ENCODE assay signal across 29 cellular contexts in the genomic region with DNA sequence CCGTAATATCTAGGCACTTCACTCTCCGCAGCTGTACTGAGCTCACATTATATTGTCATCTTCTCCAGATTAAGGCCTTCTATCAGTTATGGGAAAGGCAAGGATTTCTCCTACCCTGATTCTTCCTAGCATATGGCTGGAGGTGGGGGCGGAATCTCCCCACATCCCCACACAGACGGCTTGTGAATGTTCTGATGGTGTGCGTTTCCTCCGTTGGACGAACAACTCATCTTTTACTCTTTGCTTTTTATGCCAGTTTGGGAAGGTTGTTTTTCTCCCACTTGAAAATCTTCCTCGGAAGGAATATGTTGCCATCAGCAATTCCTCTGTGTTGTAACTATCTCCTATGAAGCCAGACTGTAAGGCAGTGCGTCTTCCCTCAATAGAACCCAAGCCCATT.
"Had no signal": no experiment of that assay in that cellular context is flagged by ENCODE, and none has a peak within 500 bp of the region (broad histone marks: within the 10 kb centered on the region; RNA-seq: fewer than 3 reads in every experiment).

No MANE protein-coding gene starts in this region.

- H3K27ac ChIP-seq: brain microvascular endothelial cell, cardiac muscle cell, Peyer's patch, SJSA1 had no signal

- H3K36me3 ChIP-seq: brain microvascular endothelial cell, cardiac muscle cell, Peyer's patch, SJSA1 had no signal

- H3K4me3 ChIP-seq: cardiac muscle cell, Peyer's patch, SJSA1 had no signal

- ATAC-seq: activated CD8-positive, alpha-beta memory T cell treated with anti-CD3 and anti-CD28 coated beads, Interleukin-2, amount 10 ng/mL, durations not matched to agents 7 days and 5 days; activated naive CD8-positive, alpha-beta T cell treated with anti-CD3 and anti-CD28 coated beads, Interleukin-2, amount 50 U/mL, for 24 hours; PC-3 had no signal

- H3K9me3 ChIP-seq: Peyer's patch, SJSA1, SK-N-SH had no signal

- DNase-seq: activated B cell treated with CpG ODN at 0.5 μM for 24 hours; activated CD4-positive, alpha-beta memory T cell treated with anti-CD3 and anti-CD28 coated beads, Interleukin-2, amount 10 ng/mL, durations not matched to agents 7 days and 5 days; activated CD4-positive, alpha-beta T cell treated with anti-CD3 and anti-CD28 coated beads for 48 hours; activated CD4-positive, CD25-positive, alpha-beta regulatory T cell treated with anti-CD3 and anti-CD28 coated beads, Interleukin-2, amount 50 U/mL, for 72 hours; activated CD8-positive, alpha-beta memory T cell treated with anti-CD3 and anti-CD28 coated beads for 24 hours; activated CD8-positive, alpha-beta memory T cell treated with anti-CD3 and anti-CD28 coated beads, Interleukin-2, amount 10 ng/mL, durations not matched to agents 7 days and 5 days; activated CD8-positive, alpha-beta memory T cell treated with anti-CD3 and anti-CD28 coated beads, Interleukin-2, amount 50 U/mL, for 48 hours; activated effector memory CD4-positive, alpha-beta T cell treated with Interleukin-2 at 50 U/mL for 16 hours; activated naive CD4-positive, alpha-beta T cell treated with anti-CD3 and anti-CD28 coated beads, Interleukin-2, amount 10 ng/mL, durations not matched to agents 7 days and 5 days; activated naive CD8-positive, alpha-beta T cell treated with anti-CD3 and anti-CD28 coated beads, Interleukin-2, amount 50 U/mL, for 24 hours; activated T-cell treated with anti-CD3 and anti-CD28 coated beads, Interleukin-2, amount 50 U/mL, for 48 hours; aorta; brain microvascular endothelial cell; Karpas-422; NCI-H1048; NCI-H1436 treated with DMSO at 0.1 percent for 48 hours; NCI-H1694 treated with DMSO at 0.1 percent for 48 hours; NCI-H2029; NCI-H510A; NCI-H526; NCI-H748 treated with DMSO at 0.1 percent for 48 hours; NK-92 treated with Interleukin-12 subunit alpha and Interleukin-12 subunit beta, amount 100 ng/mL, for 24 hours; PC-3; RPMI8226; SHP77 treated with DMSO at 0.1 percent for 48 hours; SK-N-SH had no signal

- H3K27me3 ChIP-seq: brain microvascular endothelial cell, cardiac muscle cell, Peyer's patch, SJSA1 had no signal
